12 cellular contexts compared by ENCODE assay signal in the genomic region with DNA sequence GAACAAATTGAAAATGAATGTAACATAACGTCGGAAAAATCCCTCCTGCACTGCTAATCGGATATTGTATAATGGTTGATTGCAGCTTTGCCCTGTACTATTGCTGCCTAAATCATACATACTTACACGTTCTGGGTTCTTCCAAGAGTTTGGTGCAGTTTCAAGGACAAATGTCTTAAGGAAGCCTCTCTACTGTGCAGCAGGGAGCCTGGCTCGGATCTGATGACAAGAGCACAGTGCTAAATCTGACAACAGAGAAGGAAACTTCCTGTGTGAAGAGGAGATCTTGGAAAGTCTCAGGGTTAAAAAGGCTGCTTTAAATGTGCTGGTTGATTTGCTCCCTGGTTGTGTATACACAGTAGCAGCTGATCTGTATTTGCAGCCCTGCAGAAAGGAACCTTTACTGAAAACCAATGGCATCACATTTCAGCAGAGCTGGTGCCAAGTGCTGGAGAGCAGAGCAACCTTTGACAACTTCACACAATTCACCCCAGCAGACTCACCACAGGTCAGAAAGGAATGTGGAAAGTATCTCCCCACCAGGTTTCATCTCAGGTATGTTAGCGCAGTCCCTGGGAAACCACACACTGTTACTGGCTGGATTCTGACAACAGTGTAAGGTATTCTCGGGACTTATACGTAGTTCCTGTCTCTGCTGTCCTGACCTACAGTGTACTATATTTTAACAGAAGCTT.
DNase-seq lines count a peak whose midpoint lies in the region; ATAC-seq lines count a peak whose summit lies in the region.
"Had no signal": no experiment of that assay in that cellular context is flagged by ENCODE, and none has a peak within 500 bp of the region (broad histone marks: within the 10 kb centered on the region; RNA-seq: fewer than 3 reads in every experiment).

No MANE protein-coding gene starts in this region.

- peak overlapping the region; percentile 33 for H3K27ac ChIP-seq in caudate nucleus (ENCODE audit: low read depth, low read length)
- H3K27ac ChIP-seq: thoracic aorta, WERI-Rb-1 had no signal

- ATAC-seq in HG03097 (IDR thresholded peaks at IDR 0.05; ENCODE audit: low FRiP score, unreplicated experiment) = no peak

- DNase-seq in NCI-H510A (lab: John Stamatoyannopoulos, UW) = peak; percentile 37
- DNase-seq in caudate nucleus (lab: John Stamatoyannopoulos, UW) = peak in 22 of 61 donors; percentile 9 to 61 (median 34)
- DNase-seq in kidney glomerular epithelial cell (lab: John Stamatoyannopoulos, UW) = peak; percentile 81
- peak; percentile 75 for DNase-seq in superior temporal gyrus (ENCODE audit: extremely low spot score)
- DNase-seq in HCEC 1CT = no peak
- no peak for DNase-seq in NK-92 treated with Interleukin-12 subunit alpha and Interleukin-12 subunit beta, amount 100 ng/mL, for 24 hours (lab: John Stamatoyannopoulos, UW)
- DNase-seq: activated naive CD4-positive, alpha-beta T cell; GDM1; midbrain; WERI-Rb-1 had no signal

Comparison
In these comparisons a context has a peak if more than half of its experiments do, and no peak if none do; other contexts are left out.
1. DNase-seq: peak in NCI-H510A (single experiment), kidney glomerular epithelial cell (single experiment) and superior temporal gyrus (single experiment); none in HCEC 1CT (single experiment) and NK-92 treated with Interleukin-12 subunit alpha and Interleukin-12 subunit beta, amount 100 ng/mL, for 24 hours (single experiment).